ENCODE assay signal across 1 cellular context in genomic region chr6:42860481-42860880, GRCh38.
TF ChIP-seq lines count a peak whose summit lies in the region.

No MANE protein-coding gene starts in this region.

TF ChIP-seq in HepG2, 621 proteins besides CTCF, POLR2A, EP300 and RAD21:
- TF ChIP-seq RFX5 (IDR thresholded peaks at IDR 0.05; ENCODE audit: low read depth, low read length) (no peak), SRF (IDR thresholded peaks at IDR 0.05; ENCODE audit: low read depth, low read length) (no peak), AHR (CRISPR knock-in tag; IDR thresholded peaks at IDR 0.05) (no peak), FOXO4 (CRISPR knock-in tag; conservative IDR thresholded peaks at IDR 0.05) (0 out of 2 replicates have a peak, but pooled peaks have one; percentile 55), ZNF318 (CRISPR knock-in tag; IDR thresholded peaks at IDR 0.05) (no peak)
